In the genomic region with DNA sequence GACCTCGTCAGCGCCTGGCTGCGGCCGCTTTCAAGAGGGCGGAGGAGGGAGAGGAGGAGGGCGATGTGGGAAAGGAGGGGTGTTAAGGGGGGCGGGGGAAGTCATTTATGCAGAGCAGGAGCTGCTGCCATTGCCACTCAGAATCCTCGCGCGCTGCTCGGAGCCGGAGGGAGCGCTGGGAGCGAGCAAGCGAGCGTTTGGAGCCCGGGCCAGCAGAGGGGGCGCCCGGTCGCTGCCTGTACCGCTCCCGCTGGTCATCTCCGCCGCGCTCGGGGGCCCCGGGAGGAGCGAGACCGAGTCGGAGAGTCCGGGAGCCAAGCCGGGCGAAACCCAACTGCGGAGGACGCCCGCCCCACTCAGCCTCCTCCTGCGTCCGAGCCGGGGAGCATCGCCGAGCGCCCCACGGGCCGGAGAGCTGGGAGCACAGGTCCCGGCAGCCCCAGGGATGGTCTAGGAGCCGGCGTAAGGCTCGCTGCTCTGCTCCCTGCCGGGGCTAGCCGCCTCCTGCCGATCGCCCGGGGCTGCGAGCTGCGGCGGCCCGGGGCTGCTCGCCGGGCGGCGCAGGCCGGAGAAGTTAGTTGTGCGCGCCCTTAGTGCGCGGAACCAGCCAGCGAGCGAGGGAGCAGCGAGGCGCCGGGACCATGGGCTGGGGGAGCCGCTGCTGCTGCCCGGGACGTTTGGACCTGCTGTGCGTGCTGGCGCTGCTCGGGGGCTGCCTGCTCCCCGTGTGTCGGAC, we compare ENCODE assay signal across 8 cellular contexts. TPM values are rescaled to one million over a fixed set of nuclear protein-coding genes. Genes with fewer than 3 reads are reported as not detected.
A peak's percentile ranks its signal among the peaks of the same experiment; 100 is the strongest.
DNase-seq lines count a peak whose midpoint lies in the region; ATAC-seq and TF ChIP-seq lines count a peak whose summit lies in the region.

PCSK5 (plus strand) TSS at position 133 of the 736 bp plus-strand sequence; CDS start at position 642, 509 bp downstream.

- H3K4me1 Mint-ChIP-seq in dendritic cell treated with granulocyte-macrophage colony-stimulating factor and Interleukin-4, amounts not matched to agents 40 ng/mL and 50 ng/mL, for 4 days (ENCODE audit: low read depth) = peaks cover 42% of the 10 kb centered on the region

- peak in 1 of 2 donors; percentile 7 for TF ChIP-seq CTCF in left lung (IDR thresholded peaks at IDR 0.05)

- H3K9me3 ChIP-seq in left lung = no peaks in the 10 kb centered on the region

- H3K36me3 Mint-ChIP-seq in dendritic cell treated with granulocyte-macrophage colony-stimulating factor and Interleukin-4, amounts not matched to agents 40 ng/mL and 50 ng/mL, for 4 days (ENCODE audit: low read depth) = peaks cover 23% of the 10 kb centered on the region

- intact Hi-C loops in dendritic cell treated with granulocyte-macrophage colony-stimulating factor and Interleukin-4, amounts not matched to agents 40 ng/mL and 50 ng/mL, for 4 days (cut with micrococcal nuclease) = no loop called here
- intact Hi-C loops in left lung (cut with DNase I) = no loop called here

- H3K27me3 ChIP-seq in left lung = peaks cover 0 to 35% of the 10 kb centered on the region in 2 donors

- H3K36me3 ChIP-seq in left lung = no peaks in the 10 kb centered on the region

- ATAC-seq in GM18517 (IDR thresholded peaks at IDR 0.05; ENCODE audit: unreplicated experiment) (peak; percentile 62), HG03103 (IDR thresholded peaks at IDR 0.05; ENCODE audit: low read depth, unreplicated experiment) (peak; percentile 81), left lung (peak; percentile 95)

- H3K9me3 Mint-ChIP-seq in dendritic cell treated with granulocyte-macrophage colony-stimulating factor and Interleukin-4, amounts not matched to agents 40 ng/mL and 50 ng/mL, for 4 days = no peaks in the 10 kb centered on the region

- H3K4me3 Mint-ChIP-seq in dendritic cell treated with granulocyte-macrophage colony-stimulating factor and Interleukin-4, amounts not matched to agents 40 ng/mL and 50 ng/mL, for 4 days = peak within 1 kb of the TSS; percentile 93

- peak within 1 kb of the TSS; percentile 72 to 87 for H3K4me3 ChIP-seq in left lung

- peak within 1 kb of the TSS; percentile 83 to 94 for H3K27ac ChIP-seq in left lung

- DNase-seq in NCI-H345 treated with DMSO at 0.1 percent for 48 hours (lab: John Stamatoyannopoulos, UW; ENCODE audit: unreplicated experiment) = peak; percentile 66
- DNase-seq in activated CD4-positive, alpha-beta T cell treated with anti-CD3 and anti-CD28 coated beads, Interleukin-2, amount 50 U/mL, for 4 hours = peak; percentile 79 to 83
- DNase-seq in left lung = peak; percentile 94 to 95
- DNase-seq in stimulated activated CD4-positive, alpha-beta T cell treated with anti-CD3 and anti-CD28 coated beads, Interleukin-1b, Interleukin-23, amount 100 ng/mL, for 4 hours (ENCODE audit: low read depth in 2 of 2) = peak; percentile 63 to 69
- DNase-seq in GM19240 (ENCODE audit: insufficient read length, low spot score) = no peak

- H3K27ac Mint-ChIP-seq in dendritic cell treated with granulocyte-macrophage colony-stimulating factor and Interleukin-4, amounts not matched to agents 40 ng/mL and 50 ng/mL, for 4 days = peak within 1 kb of the TSS; percentile 87

- H3K27me3 Mint-ChIP-seq in dendritic cell treated with granulocyte-macrophage colony-stimulating factor and Interleukin-4, amounts not matched to agents 40 ng/mL and 50 ng/mL, for 4 days = peaks cover 13% of the 10 kb centered on the region

- H3K4me1 ChIP-seq in left lung = peaks cover 4 to 23% of the 10 kb centered on the region in 2 donors

RNA-seq across cellular contexts. Expression of gene PCSK5, which starts in this region (rescaled TPM):
- 10 to 100 TPM; 18.7 to 20.3 TPM for total RNA-seq in left lung
